ENCODE assay signal across 8 cellular contexts in genomic region chr15:77070500-77071337, GRCh38. TPM values are rescaled to one million over a fixed set of nuclear protein-coding genes. Genes with fewer than 3 reads are reported as not detected.
DNase-seq lines count a peak whose midpoint lies in the region; ATAC-seq and TF ChIP-seq lines count a peak whose summit lies in the region.

TSS of gene TSPAN3 (minus strand) at chr15:77071109. CDS start at chr15:77070954, 155 bp downstream.

- H3K27me3 ChIP-seq in AG04450 (ENCODE audit: control insufficient read depth, insufficient read depth, low read length) (peaks cover 3% of the 10 kb centered on the region), WERI-Rb-1 (ENCODE audit: insufficient read depth, low read depth, severe bottlenecking) (no peaks in the 10 kb centered on the region), breast epithelium (no peaks in the 10 kb centered on the region), skeletal muscle tissue (ENCODE audit: control insufficient read depth in 3 of 3, insufficient read depth in 3 of 3, low read length in 3 of 3) (no peaks in the 10 kb centered on the region)

- intact Hi-C loops in breast epithelium (cut with DNase I; ENCODE audit: low total_unique reads), result no loop called here

- TF ChIP-seq POLR2A in breast epithelium (IDR thresholded peaks at IDR 0.05), result no peak

- CTCF ChIA-PET in AG04450 (lab: Charles Lee), result interaction anchor here (0.6 kb wide), 1 partner anchor 74 kb away, joined by 3 read pairs; no protein-coding TSS in a partner anchor

- no peaks in the 10 kb centered on the region for H3K4me1 ChIP-seq in breast epithelium
- H3K4me1 ChIP-seq in skeletal muscle tissue (ENCODE audit: control insufficient read depth in 3 of 3, insufficient read depth in 3 of 3, low read length in 3 of 3), result peaks cover 17 to 27% (median 23%) of the 10 kb centered on the region in 3 donors

- H3K4me3 ChIP-seq in AG04450 (ENCODE audit: low read depth, low read length) (peak within 1 kb of the TSS; percentile 76), WERI-Rb-1 (ENCODE audit: low read depth, low read length) (peak within 1 kb of the TSS; percentile 95), breast epithelium (peak within 1 kb of the TSS; percentile 83 to 98 (median 89)), iPS-18c (ENCODE audit: insufficient read depth, low read depth, low read length) (peak within 1 kb of the TSS; percentile 81), skeletal muscle tissue (ENCODE audit: low read length in 3 of 3) (peak within 1 kb of the TSS; percentile 69 to 84 (median 78))

- ATAC-seq in GM18909 (IDR thresholded peaks at IDR 0.05; ENCODE audit: poor library complexity, unreplicated experiment) (peak; percentile 91), HG03159 (IDR thresholded peaks at IDR 0.05; ENCODE audit: unreplicated experiment) (peak; percentile 91)

- H3K9ac ChIP-seq in skeletal muscle tissue (ENCODE audit: low read depth in 1 of 3, low read length in 3 of 3), result peak within 1 kb of the TSS; percentile 88 to 92 (median 88)

- H3K27ac ChIP-seq in AG04450 (ENCODE audit: low read depth, low read length) (peak within 1 kb of the TSS; percentile 81), WERI-Rb-1 (peak within 1 kb of the TSS; percentile 94), breast epithelium (peak within 1 kb of the TSS; percentile 84 to 94), skeletal muscle tissue (ENCODE audit: low read depth, low read length) (peak within 1 kb of the TSS; percentile 80)

- POLR2A ChIA-PET in AG04450 (lab: Yijun Ruan, JAX), result interaction anchor here (0.6 to 1.0 kb wide), 6 partner anchors 12 to 348 kb away, joined by 3 to 4 read pairs (median 4); no protein-coding TSS in a partner anchor

- H3K36me3 ChIP-seq in WERI-Rb-1 (peaks cover 31% of the 10 kb centered on the region), breast epithelium (no peaks in the 10 kb centered on the region), skeletal muscle tissue (ENCODE audit: control insufficient read depth in 3 of 3, insufficient read depth in 3 of 3, low read length in 3 of 3) (no peaks in the 10 kb centered on the region)

- DNase-seq in AG04450 (ENCODE audit: low read depth, low spot score) (peak; percentile 74), NCI-H2227 (lab: John Stamatoyannopoulos, UW; ENCODE audit: unreplicated experiment) (peak; percentile 96), WERI-Rb-1 (peak; percentile 95), breast epithelium (ENCODE audit: low spot score in 2 of 2) (peak; percentile 79 to 86)

- H3K9me3 ChIP-seq in AG04450 (ENCODE audit: control insufficient read depth, insufficient read depth, low read length), result no peaks in the 10 kb centered on the region; the same call in 1 of the 2 replicates
- H3K9me3 ChIP-seq in WERI-Rb-1 (ENCODE audit: severe bottlenecking), result no peaks in the 10 kb centered on the region
- no peaks in the 10 kb centered on the region for H3K9me3 ChIP-seq in breast epithelium
- no peaks in the 10 kb centered on the region for H3K9me3 ChIP-seq in iPS-18c (ENCODE audit: control insufficient read depth, insufficient read depth, low read length)
- H3K9me3 ChIP-seq in skeletal muscle tissue (ENCODE audit: control insufficient read depth in 3 of 3, low read length in 3 of 3), result no peaks in the 10 kb centered on the region

- no peak for TF ChIP-seq CTCF in AG04450 (IDR thresholded peaks at IDR 0.05; ENCODE audit: low read depth, low read length)
- TF ChIP-seq CTCF in WERI-Rb-1 (IDR thresholded peaks at IDR 0.05; ENCODE audit: low read depth, low read length), result no peak
- no peak for TF ChIP-seq CTCF in breast epithelium (IDR thresholded peaks at IDR 0.05)

RNA-seq across cellular contexts. Expression of gene TSPAN3, which starts in this region (rescaled TPM):
- polyA plus RNA-seq in AG04450 (2011; rRNA removed), result 359 and 410 TPM in 2 replicates
- polyA minus RNA-seq in AG04450 (2011; rRNA and poly(A)+ RNA removed), result 217 and 229 TPM in 2 replicates
- total RNA-seq in breast epithelium (100 to 1,000 TPM; 148 to 398 (median 292) TPM), skeletal muscle tissue (236 TPM)

Comparison
In these comparisons a context has a peak if more than half of its experiments do, and no peak if none do; other contexts are left out.
1. Peak in every context shown above with its lines: DNase-seq, ATAC-seq, H3K4me3 ChIP-seq and H3K27ac ChIP-seq.